Comparison of ENCODE assay signal across 1 cellular context in the genomic region with DNA sequence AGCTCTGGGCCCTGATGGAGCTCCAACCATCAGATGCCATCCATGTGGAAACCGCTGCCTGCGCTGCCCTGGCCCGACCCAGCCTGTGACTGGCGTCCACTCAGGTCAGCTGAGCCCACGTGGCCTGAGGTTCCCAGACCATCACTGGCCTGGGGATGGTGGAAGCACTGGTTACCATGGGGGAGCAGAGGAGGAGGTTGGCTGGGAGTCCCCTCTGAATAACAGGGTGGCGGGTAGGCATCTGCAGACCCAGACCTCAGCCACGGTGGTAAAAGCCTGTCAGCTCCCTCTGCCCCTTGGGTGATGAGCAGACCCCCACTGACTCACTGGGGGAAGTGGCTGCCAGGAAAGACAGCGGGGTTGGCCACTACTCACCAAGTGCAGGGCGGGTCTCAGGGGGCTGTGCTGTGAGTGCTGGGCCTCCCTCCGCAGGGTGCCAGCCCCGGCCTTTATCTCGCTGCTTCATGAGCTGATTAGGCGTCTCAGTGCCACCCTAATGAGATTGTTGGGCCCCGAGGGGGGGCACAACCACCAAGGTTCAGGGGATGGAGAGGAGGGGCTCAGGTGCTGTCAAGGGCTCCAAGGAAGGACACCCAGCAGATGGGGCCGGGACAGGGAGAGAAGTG.
TF ChIP-seq lines count a peak whose summit lies in the region.

A gene (minus strand): TSS at position 425 of the 626 bp plus-strand sequence. CDS start 3,237 bp downstream, outside the sequence.

TF ChIP-seq in K562, 482 proteins besides CTCF, POLR2A, EP300 and RAD21:
- TF ChIP-seq TBL1XR1 (IDR thresholded peaks at IDR 0.05; ENCODE audit: low read length in 2 of 2): no peak
- TF ChIP-seq, protein P1, sequence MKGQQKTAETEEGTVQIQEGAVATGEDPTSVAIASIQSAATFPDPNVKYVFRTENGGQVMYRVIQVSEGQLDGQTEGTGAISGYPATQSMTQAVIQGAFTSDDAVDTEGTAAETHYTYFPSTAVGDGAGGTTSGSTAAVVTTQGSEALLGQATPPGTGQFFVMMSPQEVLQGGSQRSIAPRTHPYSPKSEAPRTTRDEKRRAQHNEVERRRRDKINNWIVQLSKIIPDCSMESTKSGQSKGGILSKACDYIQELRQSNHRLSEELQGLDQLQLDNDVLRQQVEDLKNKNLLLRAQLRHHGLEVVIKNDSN (CRISPR knock-in tag; IDR thresholded peaks at IDR 0.05): 0 out of 2 replicates have a peak, but pooled peaks have one; percentile 15
- no peak for TF ChIP-seq ZFP30 (CRISPR knock-in tag; IDR thresholded peaks at IDR 0.05; ENCODE audit: borderline replicate concordance)
TF ChIP-seq in K562: peak in this region for 1.
